8 cellular contexts compared by ENCODE assay signal in the genomic region with DNA sequence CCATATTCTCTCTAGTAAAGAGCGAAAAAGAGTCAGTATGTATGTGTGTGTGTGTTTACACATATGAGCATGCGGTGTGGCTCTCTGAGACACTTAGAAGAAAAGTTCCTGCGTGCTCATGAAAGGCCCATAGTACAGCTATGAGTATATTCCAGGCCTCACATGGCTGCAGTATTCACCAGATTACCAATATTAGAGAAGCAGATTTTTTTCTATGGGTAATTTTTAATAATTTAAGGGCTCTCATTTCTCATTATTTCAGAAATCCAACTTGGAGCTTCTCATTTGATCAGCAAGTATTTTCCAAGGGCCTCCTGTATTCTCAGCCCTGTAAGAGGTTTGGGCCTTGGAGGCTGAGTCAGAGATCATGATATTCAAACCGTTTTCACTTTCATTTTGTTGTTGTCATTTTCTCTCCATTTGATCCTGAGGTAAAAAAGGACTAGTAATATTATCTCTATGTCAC.
DNase-seq lines count a peak whose midpoint lies in the region; ATAC-seq, FAIRE-seq and TF ChIP-seq lines count a peak whose summit lies in the region.

No MANE protein-coding gene starts in this region.

- H3K4me1 Mint-ChIP-seq in activated CD4-positive, alpha-beta memory T cell treated with anti-CD3 and anti-CD28 coated beads for 36 hours (ENCODE audit: low read depth): peaks cover 50% of the 10 kb centered on the region

- H3K4me3 Mint-ChIP-seq in activated CD4-positive, alpha-beta memory T cell treated with anti-CD3 and anti-CD28 coated beads for 36 hours: peak overlapping the region; percentile 65

- H3K9me3 Mint-ChIP-seq in activated CD4-positive, alpha-beta memory T cell treated with anti-CD3 and anti-CD28 coated beads for 36 hours: no peaks in the 10 kb centered on the region

- peak overlapping the region; percentile 77 for H3K27ac Mint-ChIP-seq in activated CD4-positive, alpha-beta memory T cell treated with anti-CD3 and anti-CD28 coated beads for 36 hours

- no peaks in the 10 kb centered on the region for H3K27me3 Mint-ChIP-seq in activated CD4-positive, alpha-beta memory T cell treated with anti-CD3 and anti-CD28 coated beads for 36 hours

- no peaks in the 10 kb centered on the region for H3K27me3 ChIP-seq in thoracic aorta (replicated peaks; ENCODE audit: insufficient read depth)

- H3K4me3 ChIP-seq in thoracic aorta: peak overlapping the region; percentile 55

- H3K27ac ChIP-seq in thoracic aorta: no peak overlapping the region

- peaks cover 0 to 12% of the 10 kb centered on the region in 2 donors for H3K4me1 ChIP-seq in thoracic aorta (ENCODE audit: control insufficient read depth in 1 of 2, low read depth in 2 of 2)

- no peaks in the 10 kb centered on the region for H3K9me3 ChIP-seq in thoracic aorta

- TF ChIP-seq CTCF in thoracic aorta (IDR thresholded peaks at IDR 0.05): no peak

- intact Hi-C loops in activated CD4-positive, alpha-beta memory T cell treated with anti-CD3 and anti-CD28 coated beads for 36 hours (cut with micrococcal nuclease): loop anchor here (1.0 kb wide), 6 partner anchors 13 to 99 kb away; no protein-coding TSS in a partner anchor
- intact Hi-C loops in left ventricle myocardium superior (cut with micrococcal nuclease): no loop called here

- peak; percentile 13 for DNase-seq in DMS53 treated with DMSO at 0.1 percent for 48 hours (lab: John Stamatoyannopoulos, UW; ENCODE audit: unreplicated experiment)
- peak; percentile 60 for DNase-seq in activated CD4-positive, alpha-beta memory T cell treated with anti-CD3 and anti-CD28 coated beads for 36 hours
- DNase-seq in left ventricle myocardium superior: no peak
- no peak for DNase-seq in thoracic aorta (ENCODE audit: low spot score)
- DNase-seq in HTR-8/SVneo (ENCODE audit: insufficient read length, low spot score): no peak
- no peak for DNase-seq in HuH-7 (ENCODE audit: low spot score)

- CTCF ChIA-PET in activated CD4-positive, alpha-beta memory T cell treated with anti-CD3 and anti-CD28 coated beads for 36 hours (lab: Charles Lee): interaction anchor here (0.6 to 2.6 kb wide), 8 partner anchors 13 to 652 kb away, joined by 3 to 17 read pairs (median 5); no protein-coding TSS in a partner anchor

- H3K36me3 ChIP-seq in thoracic aorta: no peaks in the 10 kb centered on the region

- ATAC-seq in GM21360 (IDR thresholded peaks at IDR 0.05; ENCODE audit: unreplicated experiment): peak; percentile 78
- ATAC-seq in HG03521 (IDR thresholded peaks at IDR 0.05; ENCODE audit: unreplicated experiment): peak; percentile 75
- peak; percentile 71 for ATAC-seq in left ventricle myocardium superior
- no peak for ATAC-seq in thoracic aorta (ENCODE audit: insufficient number of reproducible peaks, low FRiP score, low read depth)

- H3K36me3 Mint-ChIP-seq in activated CD4-positive, alpha-beta memory T cell treated with anti-CD3 and anti-CD28 coated beads for 36 hours: no peaks in the 10 kb centered on the region

- POLR2A ChIA-PET in activated CD4-positive, alpha-beta memory T cell treated with anti-CD3 and anti-CD28 coated beads for 36 hours (lab: Charles Lee): interaction anchor here (0.6 to 1.3 kb wide), 6 partner anchors 10 to 49 kb away, joined by 3 to 6 read pairs (median 4); no protein-coding TSS in a partner anchor

- no peak for FAIRE-seq in HTR-8/SVneo (lab: Jason Lieb, UNC)

Comparison
In these comparisons a context has a peak if more than half of its experiments do, and no peak if none do; other contexts are left out.
1. DNase-seq: peak in DMS53 treated with DMSO at 0.1 percent for 48 hours (single experiment) and activated CD4-positive, alpha-beta memory T cell treated with anti-CD3 and anti-CD28 coated beads for 36 hours (single experiment); none in left ventricle myocardium superior (single experiment), thoracic aorta (single experiment), HTR-8/SVneo (single experiment) and HuH-7 (single experiment).